Comparison of ENCODE assay signal across 7 cellular contexts in genomic region chr12:20234474-20234873, GRCh38.
"Had no signal": no experiment of that assay in that cellular context is flagged by ENCODE, and none has a peak within 500 bp of the region (broad histone marks: within the 10 kb centered on the region; RNA-seq: fewer than 3 reads in every experiment).

No MANE protein-coding gene starts in this region.

- ATAC-seq: K562 had no signal

- FAIRE-seq: HTR-8/SVneo, K562 had no signal

- H3K4me2 ChIP-seq: KMS-11 had no signal

- H3K4me3 ChIP-seq: K562 had no signal

- DNase-seq: IMR-90, KBM-7, KG1 had no signal

- H3K27ac ChIP-seq: HL-60, KMS-11 had no signal

- H3K9ac ChIP-seq: KMS-11 had no signal
